8 cellular contexts compared by ENCODE assay signal in genomic region chr10:59622320-59622901, GRCh38.
A peak's percentile ranks its signal among the peaks of the same experiment; 100 is the strongest.
DNase-seq lines count a peak whose midpoint lies in the region; ATAC-seq and TF ChIP-seq lines count a peak whose summit lies in the region.

No MANE protein-coding gene starts in this region.

- H3K4me3 ChIP-seq in DOHH2 (ENCODE audit: low read length) (no peak overlapping the region), NT2/D1 (ENCODE audit: insufficient read length, low read depth) (no peak overlapping the region), brain microvascular endothelial cell (ENCODE audit: low read depth, low read length) (no peak overlapping the region), spleen (no peak overlapping the region)

- H3F3A ChIP-seq in DOHH2 (ENCODE audit: control insufficient read depth, insufficient read depth): no peaks in the 10 kb centered on the region

- no peaks in the 10 kb centered on the region for H4K20me1 ChIP-seq in DOHH2 (ENCODE audit: control insufficient read depth, insufficient read depth, low read depth, low read length)

- no peaks in the 10 kb centered on the region for H3K36me3 ChIP-seq in DOHH2 (ENCODE audit: control insufficient read depth, low read length)
- H3K36me3 ChIP-seq in NT2/D1 (ENCODE audit: insufficient read depth, insufficient read length, low read length): no peaks in the 10 kb centered on the region
- no peaks in the 10 kb centered on the region for H3K36me3 ChIP-seq in brain microvascular endothelial cell (replicated peaks)
- no peaks in the 10 kb centered on the region for H3K36me3 ChIP-seq in spleen

- in situ Hi-C loops in brain microvascular endothelial cell (cut with HindIII; ENCODE audit: low pct_ligation_motif_present, low sequenced_read_pairs): no loop called here

- no peak overlapping the region for H3K9ac ChIP-seq in NT2/D1 (ENCODE audit: insufficient read length, low read depth)

- TF ChIP-seq CTCF in DOHH2 (IDR thresholded peaks at IDR 0.05; ENCODE audit: low read depth, low read length, poor library complexity, severe bottlenecking) (peak; percentile 54), brain microvascular endothelial cell (IDR thresholded peaks at IDR 0.05; ENCODE audit: low read depth, low read length, missing control alignments) (peak; percentile 60), spleen (IDR thresholded peaks at IDR 0.05 in 8 of 11, conservative IDR thresholded peaks at IDR 0.05 in 3 of 11) (peak in 8 of 11 experiments; percentile 18 to 61 (median 48))

- no peak for TF ChIP-seq POLR2A in spleen (IDR thresholded peaks at IDR 0.05)

- H3K4me1 ChIP-seq in DOHH2 (ENCODE audit: control insufficient read depth, low read length) (no peaks in the 10 kb centered on the region), NT2/D1 (ENCODE audit: insufficient read depth, insufficient read length) (no peaks in the 10 kb centered on the region), spleen (peaks cover 0 to 7% (median 7%) of the 10 kb centered on the region in 6 donors)

- H3K27ac ChIP-seq in DOHH2 (ENCODE audit: low read depth, low read length) (no peak overlapping the region), brain microvascular endothelial cell (no peak overlapping the region), spleen (no peak overlapping the region)

- ATAC-seq in HG03135 (IDR thresholded peaks at IDR 0.05; ENCODE audit: unreplicated experiment): no peak

- no peak overlapping the region for H3K4me2 ChIP-seq in DOHH2 (ENCODE audit: low read length)

- no peaks in the 10 kb centered on the region for H3K79me2 ChIP-seq in DOHH2 (ENCODE audit: control insufficient read depth, low read length)

- H3K27me3 ChIP-seq in DOHH2 (ENCODE audit: control insufficient read depth, low read length): no peaks in the 10 kb centered on the region
- no peaks in the 10 kb centered on the region for H3K27me3 ChIP-seq in NT2/D1 (ENCODE audit: insufficient read depth, insufficient read length)
- no peaks in the 10 kb centered on the region for H3K27me3 ChIP-seq in brain microvascular endothelial cell (replicated peaks)
- no peaks in the 10 kb centered on the region for H3K27me3 ChIP-seq in spleen (replicated peaks in 1 of 7)

- H3K9me2 ChIP-seq in DOHH2 (replicated peaks; ENCODE audit: control insufficient read depth, low read length): no peaks in the 10 kb centered on the region

- WGBS in spleen, 5 donors: 62 to 80% (median 65%) methylated on average over 13 of the region's 13 CpGs

- intact Hi-C loops in spleen (cut with DNase I; ENCODE audit: low total_unique reads): loop anchor here (5.0 to 10.0 kb wide), 2 partner anchors 380 to 412 kb away; no protein-coding TSS in a partner anchor

- peak; percentile 78 for DNase-seq in HT-29 (ENCODE audit: low spot score)
- DNase-seq in NT2/D1 (ENCODE audit: low read depth, low spot score): peak; percentile 35
- DNase-seq in brain microvascular endothelial cell: peak; percentile 60
- peak; percentile 57 for DNase-seq in iPS-NIHi11 (ENCODE audit: low spot score)
- DNase-seq in spleen: no peak
- no peak for DNase-seq in ureter (ENCODE audit: low spot score)

- H3K9me3 ChIP-seq in DOHH2 (ENCODE audit: control insufficient read depth, insufficient read depth, low read length) (no peaks in the 10 kb centered on the region), NT2/D1 (ENCODE audit: insufficient read depth, low read length) (no peaks in the 10 kb centered on the region), spleen (no peaks in the 10 kb centered on the region)

Comparison
In these comparisons a context has a peak if more than half of its experiments do, and no peak if none do; other contexts are left out.
1. DNase-seq: peak in HT-29 (single experiment), NT2/D1 (single experiment), brain microvascular endothelial cell (single experiment) and iPS-NIHi11 (single experiment); none in spleen (single experiment) and ureter (single experiment).
2. Peak in every context shown above with its lines, with median percentiles within 50 percentile points of each other: CTCF ChIP-seq.